ENCODE assay signal across 20 cellular contexts in the genomic region with DNA sequence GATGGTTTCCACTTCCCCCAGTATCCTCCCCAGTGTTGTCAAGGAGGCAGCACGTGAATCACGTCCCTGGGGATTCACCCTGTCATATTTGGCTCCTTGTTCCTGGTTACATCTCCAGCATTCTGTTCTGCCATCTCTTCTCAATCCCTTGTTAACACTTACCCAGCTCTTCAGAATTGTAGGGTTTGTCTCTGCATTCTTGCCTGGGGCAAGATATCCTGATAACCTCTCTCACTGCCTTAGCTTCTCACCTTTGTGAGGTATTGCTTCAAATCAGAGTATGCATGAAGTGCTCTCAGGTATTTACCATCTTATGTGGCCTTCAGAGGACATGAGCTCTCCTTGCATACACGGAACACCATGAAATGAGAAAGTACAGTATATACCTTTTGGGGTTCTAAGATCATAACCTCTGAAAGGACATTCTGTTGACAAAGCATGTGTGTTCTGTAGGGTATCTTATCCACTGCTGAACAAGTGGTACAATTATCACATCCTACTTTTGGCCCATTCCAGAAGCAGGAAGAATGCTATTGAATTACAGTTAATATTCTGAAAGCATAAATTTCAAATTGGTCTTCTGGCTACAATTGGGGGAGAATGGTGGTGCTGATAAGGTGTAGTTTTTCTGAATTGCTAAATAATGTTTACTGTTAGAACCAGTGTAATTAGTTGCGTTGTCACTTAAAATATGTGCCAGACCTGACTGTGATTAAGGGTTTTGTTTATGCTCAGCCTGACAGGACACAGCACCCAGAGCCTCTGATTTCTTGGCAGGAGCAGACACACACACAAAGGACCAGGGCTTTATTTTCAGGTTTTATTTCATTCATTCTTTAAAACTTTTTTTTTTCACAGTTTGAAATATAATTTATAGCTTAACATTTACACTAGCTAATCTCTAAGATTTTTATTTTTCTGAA. TPM values are rescaled to one million over a fixed set of nuclear protein-coding genes. Genes with fewer than 3 reads are reported as not detected.
DNase-seq lines count a peak whose midpoint lies in the region; TF ChIP-seq lines count a peak whose summit lies in the region.
"Had no signal": no experiment of that assay in that cellular context is flagged by ENCODE, and none has a peak within 500 bp of the region (broad histone marks: within the 10 kb centered on the region; RNA-seq: fewer than 3 reads in every experiment).

No MANE protein-coding gene starts in this region.

- POLR2A ChIA-PET in A673 (lab: Charles Lee; ENCODE audit: low non-redundant PET) = no interaction called here

- intact Hi-C loops in A673 (cut with micrococcal nuclease; ENCODE audit: unreplicated experiment) = no loop called here

- no peak overlapping the region for H3K9ac ChIP-seq in SK-N-MC (ENCODE audit: insufficient read length)

- no peak overlapping the region for H3K4me3 ChIP-seq in A673 (ENCODE audit: low read depth, low read length, poor library complexity, severe bottlenecking)
- no peak overlapping the region for H3K4me3 ChIP-seq in SK-N-MC
- H3K4me3 ChIP-seq: gastrocnemius medialis, sigmoid colon, upper lobe of left lung had no signal

- H3K27me3 ChIP-seq in A673 (replicated peaks; ENCODE audit: insufficient read depth, low read depth, low read length, poor library complexity) = no peaks in the 10 kb centered on the region
- H3K27me3 ChIP-seq: gastrocnemius medialis, sigmoid colon, upper lobe of left lung had no signal

- DNase-seq in A673 (ENCODE audit: low spot score) (peak; percentile 11), ELF-1 (ENCODE audit: low read depth, low spot score) (peak; percentile 60), SK-N-MC (ENCODE audit: low read depth, low spot score) (no peak), islet precursor cell (peak; percentile 66), foreskin melanocyte (no peak), SKM-1 (lab: John Stamatoyannopoulos, UW; ENCODE audit: unreplicated experiment) (no peak), globus pallidus (ENCODE audit: low spot score) (no peak), CD1c-positive myeloid dendritic cell (ENCODE audit: extremely low spot score) (no peak)
- DNase-seq: activated CD4-positive, alpha-beta memory T cell treated with anti-CD3 and anti-CD28 coated beads for 36 hours; activated naive CD4-positive, alpha-beta T cell treated with anti-CD3 and anti-CD28 coated beads for 36 hours; activated T-cell treated with anti-CD3 and anti-CD28 coated beads, Interleukin-2, amount 50 U/mL, for 1 hour; gastrocnemius medialis; Karpas-422; NCI-H1436 treated with DMSO at 0.1 percent for 48 hours; sigmoid colon; stimulated activated CD4-positive, alpha-beta T cell treated with anti-CD3 and anti-CD28 coated beads, Interleukin-1b, Interleukin-23, amount 100 ng/mL, for 48 hours; upper lobe of left lung; WERI-Rb-1 had no signal

- CTCF ChIA-PET in A673 (lab: Charles Lee) = no interaction called here

- no TSS peak for BruUV-seq in A673 (replicated peaks; lab: Mats Ljungman, UMichigan)

- H3K36me3 ChIP-seq in A673 (ENCODE audit: insufficient read depth, low read length, poor library complexity, severe bottlenecking) (peaks cover 23% of the 10 kb centered on the region), SK-N-MC (ENCODE audit: insufficient read depth, low read length) (peaks cover 31% of the 10 kb centered on the region)

- TF ChIP-seq CTCF in A673 (conservative IDR thresholded peaks at IDR 0.05; ENCODE audit: low read depth, low read length) = no peak

- no peaks in the 10 kb centered on the region for H3K4me1 ChIP-seq in A673 (ENCODE audit: insufficient read depth, low read length, poor library complexity, severe bottlenecking)
- H3K4me1 ChIP-seq: gastrocnemius medialis, upper lobe of left lung had no signal

- H3K27ac ChIP-seq in A673 (ENCODE audit: low read depth, low read length, poor library complexity, severe bottlenecking) (no peak overlapping the region), SK-N-MC (0 out of 2 replicates have a peak overlapping the region, but pooled peaks have one; percentile 9)
- H3K27ac ChIP-seq: gastrocnemius medialis, sigmoid colon, upper lobe of left lung, WERI-Rb-1 had no signal

- H3K9me3 ChIP-seq in A673 (ENCODE audit: low read depth, low read length, poor library complexity, severe bottlenecking) (no peaks in the 10 kb centered on the region), SK-N-MC (ENCODE audit: low read depth, low read length) (no peaks in the 10 kb centered on the region)
- H3K9me3 ChIP-seq: gastrocnemius medialis, sigmoid colon, upper lobe of left lung had no signal

RNA-seq across cellular contexts. Expression of gene VSTM5, which starts 32.7 kb away (rescaled TPM):
- not detected in 2 replicates for total RNA-seq in A673 (2021)
- total RNA-seq: activated CD4-positive, alpha-beta memory T cell treated with anti-CD3 and anti-CD28 coated beads for 36 hours; activated naive CD4-positive, alpha-beta T cell treated with anti-CD3 and anti-CD28 coated beads for 36 hours; gastrocnemius medialis; left lobe of liver; osteocyte had no signal

RNA-seq across cellular contexts. Expression of gene MED17, which starts 33.6 kb away (rescaled TPM):
- 63.4 and 67.9 TPM in 2 replicates for total RNA-seq in A673 (2021)

Comparison
In these comparisons a context has a peak if more than half of its experiments do, and no peak if none do; other contexts are left out.
1. DNase-seq: peak in A673 (single experiment), ELF-1 (single experiment) and islet precursor cell (single experiment); none in SK-N-MC (single experiment), foreskin melanocyte (single experiment), SKM-1 (single experiment), globus pallidus (single experiment) and CD1c-positive myeloid dendritic cell (single experiment).